Comparison of ENCODE assay signal across 22 cellular contexts in the genomic region with DNA sequence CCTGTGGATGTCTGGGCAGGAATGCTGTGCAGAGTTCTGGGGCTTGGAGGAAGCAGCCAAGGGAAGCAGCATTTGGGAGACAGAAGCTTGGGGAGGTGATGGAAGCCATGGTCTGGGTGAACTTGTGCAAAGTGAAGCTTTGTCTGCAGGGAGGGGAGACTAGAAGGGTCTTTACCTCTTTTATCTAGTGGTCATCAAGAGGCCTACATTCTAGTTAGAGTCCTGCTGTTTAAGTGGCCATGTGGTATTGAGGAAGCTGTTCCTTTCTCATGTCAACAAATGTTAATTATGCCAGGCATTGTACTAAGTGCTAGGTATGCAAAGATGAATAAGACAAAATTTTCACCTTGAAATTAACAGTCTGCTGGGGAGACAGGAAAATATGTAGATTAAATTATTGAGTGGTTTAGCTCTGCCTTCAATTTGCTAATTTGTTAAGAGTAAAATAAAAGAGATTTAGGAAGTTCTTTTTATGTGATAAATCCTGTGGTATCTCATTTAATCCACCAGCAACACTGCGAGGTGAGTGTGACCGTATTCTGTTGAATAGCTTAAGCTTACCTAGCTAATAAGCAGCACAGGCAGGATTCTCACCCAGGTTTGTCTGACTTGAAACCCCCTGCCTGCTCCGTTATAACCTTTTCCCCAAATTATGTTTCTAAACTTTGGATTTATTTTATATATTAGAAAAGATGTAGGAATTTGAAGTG. TPM values are rescaled to one million over a fixed set of nuclear protein-coding genes. Genes with fewer than 3 reads are reported as not detected.
DNase-seq lines count a peak whose midpoint lies in the region; ATAC-seq, FAIRE-seq and TF ChIP-seq lines count a peak whose summit lies in the region.
"Had no signal": no experiment of that assay in that cellular context is flagged by ENCODE, and none has a peak within 500 bp of the region (broad histone marks: within the 10 kb centered on the region; RNA-seq: fewer than 3 reads in every experiment).

No MANE protein-coding gene starts in this region.

- no peak overlapping the region for H2BK5ac ChIP-seq in H1 (ENCODE audit: low read depth, low read length)

- no peak overlapping the region for H2BK12ac ChIP-seq in H1 (ENCODE audit: low read depth, low read length)

- no peak for TF ChIP-seq POLR2A in H1 (IDR thresholded peaks at IDR 0.05; ENCODE audit: control extremely low read depth in 1 of 2, low read depth in 2 of 2, low read length in 2 of 2)

- CTCF ChIA-PET in H1 (lab: Charles Lee; ENCODE audit: partially characterized antibody): interaction anchor here (0.5 to 2.4 kb wide), 6 partner anchors 8 to 123 kb away, joined by 3 to 12 read pairs (median 4); no protein-coding TSS in a partner anchor

- peak overlapping the region; percentile 38; the same call in 2 of the 3 replicates for H3K4me3 Mint-ChIP-seq in GM23338
- H3K4me3 Mint-ChIP-seq: activated CD4-positive, alpha-beta T cell treated with anti-CD3 and anti-CD28 coated beads for 36 hours; activated naive CD8-positive, alpha-beta T cell treated with anti-CD3 and anti-CD28 coated beads, Interleukin-2, amount 10 ng/mL, durations not matched to agents 7 days and 5 days; nephron had no signal

- H3K27ac ChIP-seq in GM23338 (ENCODE audit: low read depth) (no peak overlapping the region), H1 (ENCODE audit: low read depth, low read length) (no peak overlapping the region), psoas muscle (peak overlapping the region; percentile 81), smooth muscle cell (ENCODE audit: low read depth) (no peak overlapping the region), osteoblast (ENCODE audit: low read depth, low read length) (no peak overlapping the region)
- H3K27ac ChIP-seq: sigmoid colon, thoracic aorta had no signal

- ATAC-seq in GM23338: peak; percentile 57
- no peak for ATAC-seq in psoas muscle
- ATAC-seq in GM21447 (IDR thresholded peaks at IDR 0.05; ENCODE audit: unreplicated experiment): no peak
- ATAC-seq: activated CD4-positive, alpha-beta T cell treated with anti-CD3 and anti-CD28 coated beads for 36 hours; left cardiac atrium had no signal

- no peak overlapping the region for H4K5ac ChIP-seq in H1 (ENCODE audit: insufficient read length, low read depth, low read length)

- H3K4ac ChIP-seq in H1 (replicated peaks; ENCODE audit: insufficient read length, low read depth, low read length): no peak overlapping the region

- peaks cover 12% of the 10 kb centered on the region for H3K79me1 ChIP-seq in H1 (ENCODE audit: low read depth, low read length)

- no peaks in the 10 kb centered on the region for H3F3A ChIP-seq in GM23338 (replicated peaks; ENCODE audit: low read depth)
- H3F3A ChIP-seq in smooth muscle cell (ENCODE audit: low read depth): no peaks in the 10 kb centered on the region

- no peak overlapping the region for H3K14ac ChIP-seq in H1 (ENCODE audit: insufficient read length)

- peak overlapping the region; percentile 56 for H3K4me2 ChIP-seq in GM23338
- H3K4me2 ChIP-seq in H1 (ENCODE audit: insufficient read depth in 1 of 2, low read depth in 2 of 2, low read length in 2 of 2): peak overlapping the region; percentile 15 to 30; a peak in 1 of 4 replicates
- H3K4me2 ChIP-seq in smooth muscle cell: no peak overlapping the region
- no peak overlapping the region for H3K4me2 ChIP-seq in osteoblast (ENCODE audit: insufficient read depth, low read length)

- H4K91ac ChIP-seq in H1 (replicated peaks; ENCODE audit: insufficient read length, low read length): no peak overlapping the region

- WGBS in H1 (ENCODE audit: extremely low coverage in 1 of 2, insufficient coverage in 1 of 2, insufficient read length in 1 of 2, insufficient replicate concordance in 2 of 2, low coverage in 1 of 2, low lambda C conversion rate in 2 of 2, missing lambda C conversion rate in 1 of 2), 2 experiments: 83% methylated on average over 3 of the region's 3 CpGs; no CpG with 5 or more reads in 1 of the 2 experiments
- 86 to 93% (median 87%) methylated on average over 3 of the region's 3 CpGs for WGBS in psoas muscle, 3 donors
- 79% methylated on average over 3 of the region's 3 CpGs for WGBS in smooth muscle cell (ENCODE audit: low lambda C conversion rate)

- TF ChIP-seq RAD21 in H1 (IDR thresholded peaks at IDR 0.05 in 1 of 2, conservative IDR thresholded peaks at IDR 0.05 in 1 of 2; ENCODE audit: low read depth in 2 of 2, low read length in 2 of 2): no peak

- no peak overlapping the region for H3K27ac Mint-ChIP-seq in GM23338
- H3K27ac Mint-ChIP-seq: activated CD4-positive, alpha-beta T cell treated with anti-CD3 and anti-CD28 coated beads for 36 hours; activated naive CD8-positive, alpha-beta T cell treated with anti-CD3 and anti-CD28 coated beads, Interleukin-2, amount 10 ng/mL, durations not matched to agents 7 days and 5 days; activated T-helper 2 cell treated with anti-CD3 and anti-CD28 coated beads, Interferon-gamma antibody, Interleukin-2, Interleukin-4, amounts not matched to agents 10 μg/mL and 5 μg/mL and 100 μg/mL, durations not matched to agents 14 hours and 24 hours and 36 hours; nephron had no signal

- H3K9me3 Mint-ChIP-seq in GM23338: no peaks in the 10 kb centered on the region
- H3K9me3 Mint-ChIP-seq: activated naive CD8-positive, alpha-beta T cell treated with anti-CD3 and anti-CD28 coated beads, Interleukin-2, amount 10 ng/mL, durations not matched to agents 7 days and 5 days; activated T-helper 2 cell treated with anti-CD3 and anti-CD28 coated beads, Interferon-gamma antibody, Interleukin-2, Interleukin-4, amounts not matched to agents 10 μg/mL and 5 μg/mL and 100 μg/mL, durations not matched to agents 14 hours and 24 hours and 36 hours; nephron had no signal

- no peak overlapping the region for H3K56ac ChIP-seq in H1 (replicated peaks; ENCODE audit: insufficient read length, low read depth, low read length)

- H2AFZ ChIP-seq in GM23338 (no peak overlapping the region), H1 (ENCODE audit: low read length) (no peak overlapping the region), smooth muscle cell (ENCODE audit: low read depth) (no peak overlapping the region), osteoblast (ENCODE audit: low read length) (no peak overlapping the region)

- H3K4me1 ChIP-seq in GM23338 (ENCODE audit: insufficient read depth) (peaks cover 39% of the 10 kb centered on the region), H1 (replicated peaks in 1 of 4; ENCODE audit: control insufficient read depth in 3 of 4, insufficient read depth in 4 of 4, low read length in 3 of 4) (peaks cover 4 to 8% (median 6%) of the 10 kb centered on the region in 4 experiments; a peak in 6 of 7 replicates), psoas muscle (peaks cover 95% of the 10 kb centered on the region), smooth muscle cell (ENCODE audit: low read depth) (peaks cover 22% of the 10 kb centered on the region), osteoblast (ENCODE audit: insufficient read depth, low read length) (no peaks in the 10 kb centered on the region)

- H3K79me2 ChIP-seq in GM23338 (replicated peaks; ENCODE audit: insufficient read depth) (peaks cover 100% of the 10 kb centered on the region), H1 (ENCODE audit: control insufficient read depth in 1 of 2, insufficient read depth in 2 of 2, low read length in 2 of 2) (peaks cover 16 to 99% of the 10 kb centered on the region in 2 experiments), smooth muscle cell (ENCODE audit: low read depth) (peaks cover 100% of the 10 kb centered on the region), osteoblast (ENCODE audit: insufficient read depth, low read length) (peaks cover 97% of the 10 kb centered on the region)

- no peak overlapping the region for H3K9ac ChIP-seq in H1 (replicated peaks in 1 of 4; ENCODE audit: extremely low read depth in 1 of 4, low read depth in 3 of 4, low read length in 3 of 4)
- no peak overlapping the region for H3K9ac ChIP-seq in smooth muscle cell (ENCODE audit: low read depth)

- no peak overlapping the region for H2AK5ac ChIP-seq in H1 (ENCODE audit: low read depth, low read length)

- peak; percentile 69 for FAIRE-seq in H1 (lab: Jason Lieb, UNC)
- FAIRE-seq: HTR-8/SVneo, TTC549 had no signal

- H3K9me2 ChIP-seq in GM23338 (ENCODE audit: insufficient read depth): no peaks in the 10 kb centered on the region

- H3K9me3 ChIP-seq in H1 (ENCODE audit: insufficient read depth in 2 of 2, low read depth in 1 of 2, low read length in 1 of 2): no peaks in the 10 kb centered on the region
- no peaks in the 10 kb centered on the region for H3K9me3 ChIP-seq in psoas muscle
- H3K9me3 ChIP-seq in smooth muscle cell (replicated peaks; ENCODE audit: low read depth): no peaks in the 10 kb centered on the region
- no peaks in the 10 kb centered on the region for H3K9me3 ChIP-seq in osteoblast (ENCODE audit: low read depth, low read length)
- H3K9me3 ChIP-seq: sigmoid colon, thoracic aorta had no signal

- H3K18ac ChIP-seq in H1 (ENCODE audit: extremely low read depth, low read length): no peak overlapping the region

- H3K4me1 Mint-ChIP-seq in GM23338: peaks cover 58% of the 10 kb centered on the region

- H4K8ac ChIP-seq in H1 (ENCODE audit: extremely low read depth, insufficient read depth, low read length): no peak overlapping the region

- no peaks in the 10 kb centered on the region for H3K36me3 Mint-ChIP-seq in GM23338 (ENCODE audit: low read depth)

- H3K36me3 ChIP-seq in GM23338 (ENCODE audit: insufficient read depth) (no peaks in the 10 kb centered on the region), H1 (ENCODE audit: control insufficient read depth in 2 of 4, insufficient read depth in 4 of 4, low read length in 3 of 4) (no peaks in the 10 kb centered on the region), psoas muscle (ENCODE audit: insufficient read depth in 1 of 2, low read depth in 1 of 2) (no peaks in the 10 kb centered on the region), smooth muscle cell (ENCODE audit: low read depth) (no peaks in the 10 kb centered on the region), osteoblast (ENCODE audit: insufficient read depth, low read length) (no peaks in the 10 kb centered on the region)
- H3K36me3 ChIP-seq: sigmoid colon, thoracic aorta had no signal

- intact Hi-C loops in psoas muscle (cut with DNase I): no loop called here

- H2BK15ac ChIP-seq in H1 (ENCODE audit: low read length): no peak overlapping the region

- H3K23me2 ChIP-seq in H1 (ENCODE audit: low read depth, low read length): no peaks in the 10 kb centered on the region

- TF ChIP-seq EP300 in H1 (IDR thresholded peaks at IDR 0.05; ENCODE audit: borderline replicate concordance in 1 of 2, low read depth in 2 of 2, low read length in 2 of 2): no peak

- H2BK120ac ChIP-seq in H1 (replicated peaks; ENCODE audit: low read depth, low read length): no peak overlapping the region

- no peak overlapping the region for H2BK20ac ChIP-seq in H1 (ENCODE audit: low read length)

- no peak overlapping the region for H3K23ac ChIP-seq in H1 (ENCODE audit: insufficient read length)

- TF ChIP-seq CTCF in GM23338 (conservative IDR thresholded peaks at IDR 0.05; ENCODE audit: low read depth in 2 of 2): no peak
- no peak for TF ChIP-seq CTCF in H1 (IDR thresholded peaks at IDR 0.05; ENCODE audit: control extremely low read depth in 1 of 3, insufficient read depth in 1 of 3, low read depth in 1 of 3, low read length in 3 of 3)
- TF ChIP-seq CTCF in psoas muscle (IDR thresholded peaks at IDR 0.05): no peak
- no peak for TF ChIP-seq CTCF in smooth muscle cell (IDR thresholded peaks at IDR 0.05; ENCODE audit: borderline replicate concordance, insufficient read depth, poor library complexity, severe bottlenecking)
- no peak for TF ChIP-seq CTCF in osteoblast (IDR thresholded peaks at IDR 0.05; ENCODE audit: extremely low read depth, low read depth, low read length)

- DNase-seq in GM23338 (ENCODE audit: low spot score) (peak; percentile 44), NCI-H748 (lab: John Stamatoyannopoulos, UW; ENCODE audit: unreplicated experiment) (peak; percentile 68), H1 (ENCODE audit: low read depth in 1 of 2, low spot score in 2 of 2) (no peak), psoas muscle (no peak), smooth muscle cell (lab: John Stamatoyannopoulos, UW; ENCODE audit: unreplicated experiment) (no peak), osteoblast (ENCODE audit: insufficient read length, low spot score, missing footprints) (no peak)
- DNase-seq: activated CD4-positive, alpha-beta T cell treated with anti-CD3 and anti-CD28 coated beads for 36 hours; activated naive CD8-positive, alpha-beta T cell treated with anti-CD3 and anti-CD28 coated beads, Interleukin-2, amount 10 ng/mL, durations not matched to agents 7 days and 5 days; DMS79; effector memory CD4-positive, alpha-beta T cell; left cardiac atrium; MV-4-11; NCI-H187; NCI-H82; SHP77 treated with DMSO at 0.1 percent for 48 hours; sigmoid colon had no signal

- H4K20me1 ChIP-seq in GM23338 (replicated peaks; ENCODE audit: insufficient read depth) (peaks cover 84% of the 10 kb centered on the region), H1 (replicated peaks in 1 of 2; ENCODE audit: control insufficient read depth in 1 of 2, insufficient read depth in 2 of 2, low read length in 2 of 2) (peaks cover 32 to 43% of the 10 kb centered on the region in 2 experiments), smooth muscle cell (ENCODE audit: low read depth) (peaks cover 100% of the 10 kb centered on the region), osteoblast (ENCODE audit: insufficient read depth, low read length) (peaks cover 50% of the 10 kb centered on the region)

- H3K27me3 ChIP-seq in GM23338 (ENCODE audit: insufficient read depth) (no peaks in the 10 kb centered on the region), H1 (replicated peaks in 1 of 4; ENCODE audit: control insufficient read depth in 3 of 4, extremely low read depth in 1 of 4, insufficient read depth in 3 of 4, low read length in 3 of 4) (no peaks in the 10 kb centered on the region; a peak in 1 of 7 replicates), psoas muscle (ENCODE audit: insufficient read depth in 3 of 3, low read length in 2 of 3) (no peaks in the 10 kb centered on the region), smooth muscle cell (ENCODE audit: low read depth) (no peaks in the 10 kb centered on the region), osteoblast (ENCODE audit: insufficient read depth, low read length) (no peaks in the 10 kb centered on the region)
- H3K27me3 ChIP-seq: sigmoid colon had no signal

- peaks cover 6% of the 10 kb centered on the region for H3K27me3 Mint-ChIP-seq in GM23338 (ENCODE audit: insufficient read depth, low read depth, poor library complexity)
- H3K27me3 Mint-ChIP-seq: activated CD4-positive, alpha-beta T cell treated with anti-CD3 and anti-CD28 coated beads for 36 hours; activated naive CD8-positive, alpha-beta T cell treated with anti-CD3 and anti-CD28 coated beads, Interleukin-2, amount 10 ng/mL, durations not matched to agents 7 days and 5 days had no signal

- H3K4me3 ChIP-seq in GM23338 (no peak overlapping the region), H1 (ENCODE audit: extremely low read depth in 1 of 4, insufficient read depth in 2 of 4, low read depth in 3 of 4, low read length in 4 of 4) (no peak overlapping the region), psoas muscle (no peak overlapping the region), smooth muscle cell (no peak overlapping the region), osteoblast (ENCODE audit: insufficient read depth, low read length) (no peak overlapping the region)
- H3K4me3 ChIP-seq: sigmoid colon, thoracic aorta had no signal

- POLR2A ChIA-PET in H1 (lab: Charles Lee; ENCODE audit: partially characterized antibody): interaction anchor here (1.2 kb wide), 1 partner anchor 9 kb away, joined by 3 read pairs; no protein-coding TSS in a partner anchor

RNA-seq across cellular contexts. Expression of gene ARID1B, which starts 43.1 kb away (rescaled TPM):
- total RNA-seq in GM23338 (2014; rRNA removed; shearing (Covaris generic)): 72.2 and 82.4 TPM in 2 replicates
- polyA plus RNA-seq in GM23338 (2016; fragmentation: Nextera tagmentation; extraction: Ambion mirVana): 53.3 and 59.3 TPM in 2 replicates
- 70.3 and 71.2 TPM in 2 replicates for total RNA-seq in H1 (2021; fragmentation: NEBNext Ultra II Directional; extraction: Animal tissue kit (Norgen Biotek cat#: 25700))
- polyA plus RNA-seq in H1 (2011; rRNA removed): 24.3 and 32.2 TPM in 2 replicates
- 23.8 TPM for polyA plus RNA-seq in H1 (2011; cell fraction: cytosol; rRNA removed)
- 72.6 TPM for polyA plus RNA-seq in H1 (2011; cell fraction: nucleus; rRNA removed)
- polyA plus RNA-seq in H1 (2012, experiment 1 of 2): 39.0 to 46.3 TPM (median 43.7 TPM) in 4 replicates
- 7.0 TPM for polyA plus RNA-seq in H1 (2012, experiment 2 of 2)
- polyA plus RNA-seq in H1 (2013, experiment 1 of 2): 29.4 TPM
- 29.7 TPM for polyA plus RNA-seq in H1 (2013, experiment 2 of 2)
- polyA minus RNA-seq in H1 (2011; rRNA and poly(A)+ RNA removed): 124 and 131 TPM in 2 replicates
- polyA minus RNA-seq in H1 (2011; cell fraction: cytosol; rRNA and poly(A)+ RNA removed): 103 TPM
- 315 TPM for polyA minus RNA-seq in H1 (2011; cell fraction: nucleus; rRNA and poly(A)+ RNA removed)
- total RNA-seq in psoas muscle: 10 to 100 TPM; 53.1 to 61.1 (median 55.8) TPM
- polyA plus RNA-seq in psoas muscle: 10 to 100 TPM in 2 of 3 donors, 1 to 10 TPM in 1; 8.1 to 29.2 (median 12.4) TPM
- 52.8 and 65.4 TPM in 2 replicates for total RNA-seq in smooth muscle cell
- polyA plus RNA-seq in smooth muscle cell: 30.1 and 40.2 TPM in 2 replicates
- total RNA-seq in osteoblast: 55.0 and 64.2 TPM in 2 replicates

Comparison
In these comparisons a context has a peak if more than half of its experiments do, and no peak if none do; other contexts are left out.
1. DNase-seq: peak in GM23338 (single experiment) and NCI-H748 (single experiment); none in H1 (0 of 2), psoas muscle (0 of 2), smooth muscle cell (single experiment) and osteoblast (single experiment).
2. H3K4me2 ChIP-seq: peak in GM23338 (single experiment) and H1 (2 of 2); none in smooth muscle cell (single experiment) and osteoblast (single experiment).